ENCODE assay signal across 9 cellular contexts in genomic region chr10:89283174-89283987, GRCh38. TPM values are rescaled to one million over a fixed set of nuclear protein-coding genes. Genes with fewer than 3 reads are reported as not detected.
DNase-seq lines count a peak whose midpoint lies in the region; ATAC-seq and TF ChIP-seq lines count a peak whose summit lies in the region.
"Had no signal": no experiment of that assay in that cellular context is flagged by ENCODE, and none has a peak within 500 bp of the region (broad histone marks: within the 10 kb centered on the region; RNA-seq: fewer than 3 reads in every experiment).

No MANE protein-coding gene starts in this region.

- H3K4me1 Mint-ChIP-seq in endothelial cell (ENCODE audit: unreplicated experiment) (peaks cover 38% of the 10 kb centered on the region), nephron progenitor cell (peaks cover 48% of the 10 kb centered on the region)

- H3K36me3 Mint-ChIP-seq in endothelial cell (ENCODE audit: low read depth, unreplicated experiment), result peaks cover 6% of the 10 kb centered on the region
- no peaks in the 10 kb centered on the region for H3K36me3 Mint-ChIP-seq in nephron progenitor cell (ENCODE audit: low read depth)
- H3K36me3 Mint-ChIP-seq: CD4-positive, alpha-beta memory T cell had no signal

- ATAC-seq in HG02588 (IDR thresholded peaks at IDR 0.05; ENCODE audit: unreplicated experiment), result no peak

- H3K4me3 Mint-ChIP-seq in endothelial cell (ENCODE audit: unreplicated experiment) (no peak overlapping the region), nephron progenitor cell (peak overlapping the region; percentile 11)
- H3K4me3 Mint-ChIP-seq: CD4-positive, alpha-beta memory T cell had no signal

- DNase-seq in ACHN, result peak; percentile 92
- DNase-seq in NCI-H2227 (lab: John Stamatoyannopoulos, UW; ENCODE audit: unreplicated experiment), result peak; percentile 54
- DNase-seq in endothelial cell (ENCODE audit: low spot score), result no peak
- peak; percentile 7 for DNase-seq in nephron progenitor cell
- no peak for DNase-seq in NCI-H1105 (lab: John Stamatoyannopoulos, UW)
- DNase-seq in HuH-7 (ENCODE audit: low spot score), result no peak
- no peak for DNase-seq in mesenteric fat pad (ENCODE audit: low spot score)
- DNase-seq: CD4-positive, alpha-beta memory T cell had no signal

- H3K27me3 Mint-ChIP-seq in endothelial cell (ENCODE audit: unreplicated experiment) (no peaks in the 10 kb centered on the region), nephron progenitor cell (ENCODE audit: low read depth, poor library complexity) (peaks cover 5% of the 10 kb centered on the region)
- H3K27me3 Mint-ChIP-seq: CD4-positive, alpha-beta memory T cell had no signal

- H3K9me3 Mint-ChIP-seq in endothelial cell (ENCODE audit: unreplicated experiment) (no peaks in the 10 kb centered on the region), nephron progenitor cell (peaks cover 10% of the 10 kb centered on the region)
- H3K9me3 Mint-ChIP-seq: CD4-positive, alpha-beta memory T cell had no signal

- no peak for TF ChIP-seq CTCF in endothelial cell (IDR thresholded peaks at IDR 0.05; ENCODE audit: unreplicated experiment)
- TF ChIP-seq CTCF in nephron progenitor cell (IDR thresholded peaks at IDR 0.05), result no peak

- in situ Hi-C loops in ACHN (cut with HindIII; ENCODE audit: low pct_ligation_motif_present, low pct_unique_long_range_greater_than_20kb, low sequenced_read_pairs), result no loop called here

- H3K27ac Mint-ChIP-seq in endothelial cell (ENCODE audit: unreplicated experiment) (peak overlapping the region; percentile 62), nephron progenitor cell (peak overlapping the region; percentile 65)
- H3K27ac Mint-ChIP-seq: CD4-positive, alpha-beta memory T cell had no signal

RNA-seq across cellular contexts. Expression of gene IFIT2, which starts 18.5 kb away (rescaled TPM):
- total RNA-seq in endothelial cell (ENCODE audit: unreplicated experiment) (0.80 TPM), mesenteric fat pad (3.8 TPM)

RNA-seq across cellular contexts. Expression of gene LIPA, which starts 31.8 kb away (rescaled TPM):
- total RNA-seq in endothelial cell (ENCODE audit: unreplicated experiment), result 84.2 TPM
- 210 TPM for total RNA-seq in mesenteric fat pad

RNA-seq across cellular contexts. Expression of gene IFIT3, which starts 44.4 kb away (rescaled TPM):
- 16.8 TPM for total RNA-seq in endothelial cell (ENCODE audit: unreplicated experiment)
- total RNA-seq in mesenteric fat pad, result 24.2 TPM

Comparison
In these comparisons a context has a peak if more than half of its experiments do, and no peak if none do; other contexts are left out.
1. DNase-seq: peak in ACHN (single experiment), NCI-H2227 (single experiment) and nephron progenitor cell (single experiment); none in endothelial cell (single experiment), NCI-H1105 (single experiment), HuH-7 (single experiment) and mesenteric fat pad (single experiment).